Comparison of ENCODE assay signal across 8 cellular contexts in genomic region chr12:39044754-39045153, GRCh38.
"Had no signal": no experiment of that assay in that cellular context is flagged by ENCODE, and none has a peak within 500 bp of the region (broad histone marks: within the 10 kb centered on the region; RNA-seq: fewer than 3 reads in every experiment).

No MANE protein-coding gene starts in this region.

- H3K9ac ChIP-seq: GM23248 had no signal

- H3K27ac Mint-ChIP-seq: H9, HFFc6 had no signal

- DNase-seq: GM23248, H9, HCEC 1CT, HFFc6, IMR-90, KG1 had no signal

- H3K9me3 Mint-ChIP-seq: H9 had no signal

- H3K27ac ChIP-seq: GM23248, HL-60 had no signal

- H3K4me3 ChIP-seq: GM23248, K562 had no signal

- H3K4me3 Mint-ChIP-seq: H9, HFFc6 had no signal

- H2AFZ ChIP-seq: GM23248 had no signal
